Comparison of ENCODE assay signal across 4 cellular contexts in genomic region chr15:28154283-28154682, GRCh38. TPM values are rescaled to one million over a fixed set of nuclear protein-coding genes. Genes with fewer than 3 reads are reported as not detected.
"Had no signal": no experiment of that assay in that cellular context is flagged by ENCODE, and none has a peak within 500 bp of the region (broad histone marks: within the 10 kb centered on the region; RNA-seq: fewer than 3 reads in every experiment).

No MANE protein-coding gene starts in this region.

- H3K4me3 ChIP-seq: GM23338 had no signal

- ATAC-seq: GM23338 had no signal

- DNase-seq: H9, HCEC 1CT had no signal

RNA-seq across cellular contexts. Expression of gene OCA2, which starts 55.2 kb away (rescaled TPM):
- total RNA-seq: HT-29 had no signal
